Comparison of ENCODE assay signal across 1 cellular context in genomic region chr22:37632174-37633081, GRCh38.
A peak's percentile ranks its signal among the peaks of the same experiment; 100 is the strongest.
TF ChIP-seq lines count a peak whose summit lies in the region.

No MANE protein-coding gene starts in this region.

TF ChIP-seq in HepG2, 621 proteins besides CTCF, POLR2A, EP300 and RAD21 (continues in another document):
- 0 out of 2 replicates have a peak, but pooled peaks have one; percentile 3 for TF ChIP-seq YEATS2 (CRISPR knock-in tag; IDR thresholded peaks at IDR 0.05; ENCODE audit: borderline replicate concordance)
- TF ChIP-seq, protein P1, sequence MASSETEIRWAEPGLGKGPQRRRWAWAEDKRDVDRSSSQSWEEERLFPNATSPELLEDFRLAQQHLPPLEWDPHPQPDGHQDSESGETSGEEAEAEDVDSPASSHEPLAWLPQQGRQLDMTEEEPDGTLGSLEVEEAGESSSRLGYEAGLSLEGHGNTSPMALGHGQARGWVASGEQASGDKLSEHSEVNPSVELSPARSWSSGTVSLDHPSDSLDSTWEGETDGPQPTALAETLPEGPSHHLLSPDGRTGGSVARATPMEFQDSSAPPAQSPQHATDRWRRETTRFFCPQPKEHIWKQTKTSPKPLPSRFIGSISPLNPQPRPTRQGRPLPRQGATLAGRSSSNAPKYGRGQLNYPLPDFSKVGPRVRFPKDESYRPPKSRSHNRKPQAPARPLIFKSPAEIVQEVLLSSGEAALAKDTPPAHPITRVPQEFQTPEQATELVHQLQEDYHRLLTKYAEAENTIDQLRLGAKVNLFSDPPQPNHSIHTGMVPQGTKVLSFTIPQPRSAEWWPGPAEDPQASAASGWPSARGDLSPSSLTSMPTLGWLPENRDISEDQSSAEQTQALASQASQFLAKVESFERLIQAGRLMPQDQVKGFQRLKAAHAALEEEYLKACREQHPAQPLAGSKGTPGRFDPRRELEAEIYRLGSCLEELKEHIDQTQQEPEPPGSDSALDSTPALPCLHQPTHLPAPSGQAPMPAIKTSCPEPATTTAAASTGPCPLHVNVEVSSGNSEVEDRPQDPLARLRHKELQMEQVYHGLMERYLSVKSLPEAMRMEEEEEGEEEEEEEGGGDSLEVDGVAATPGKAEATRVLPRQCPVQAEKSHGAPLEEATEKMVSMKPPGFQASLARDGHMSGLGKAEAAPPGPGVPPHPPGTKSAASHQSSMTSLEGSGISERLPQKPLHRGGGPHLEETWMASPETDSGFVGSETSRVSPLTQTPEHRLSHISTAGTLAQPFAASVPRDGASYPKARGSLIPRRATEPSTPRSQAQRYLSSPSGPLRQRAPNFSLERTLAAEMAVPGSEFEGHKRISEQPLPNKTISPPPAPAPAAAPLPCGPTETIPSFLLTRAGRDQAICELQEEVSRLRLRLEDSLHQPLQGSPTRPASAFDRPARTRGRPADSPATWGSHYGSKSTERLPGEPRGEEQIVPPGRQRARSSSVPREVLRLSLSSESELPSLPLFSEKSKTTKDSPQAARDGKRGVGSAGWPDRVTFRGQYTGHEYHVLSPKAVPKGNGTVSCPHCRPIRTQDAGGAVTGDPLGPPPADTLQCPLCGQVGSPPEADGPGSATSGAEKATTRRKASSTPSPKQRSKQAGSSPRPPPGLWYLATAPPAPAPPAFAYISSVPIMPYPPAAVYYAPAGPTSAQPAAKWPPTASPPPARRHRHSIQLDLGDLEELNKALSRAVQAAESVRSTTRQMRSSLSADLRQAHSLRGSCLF (CRISPR knock-in tag; IDR thresholded peaks at IDR 0.05; ENCODE audit: borderline replicate concordance): no peak
- peak; percentile 3; the same call in 1 of the 2 replicates for TF ChIP-seq ZNF687 (CRISPR knock-in tag; IDR thresholded peaks at IDR 0.05)
- TF ChIP-seq MLLT10 (CRISPR knock-in tag; IDR thresholded peaks at IDR 0.05): no peak
- TF ChIP-seq ZNF790 (CRISPR knock-in tag; IDR thresholded peaks at IDR 0.05; ENCODE audit: borderline replicate concordance): no peak
- TF ChIP-seq U2AF2 (IDR thresholded peaks at IDR 0.05; ENCODE audit: low read depth, low read length): 0 out of 2 replicates have a peak, but pooled peaks have one; percentile 18
- 0 out of 2 replicates have a peak, but pooled peaks have one; percentile 35 for TF ChIP-seq MTF2 (CRISPR knock-in tag; IDR thresholded peaks at IDR 0.05; ENCODE audit: borderline replicate concordance)
- peak; percentile 59; the same call in 1 of the 2 replicates for TF ChIP-seq NRL (CRISPR knock-in tag; IDR thresholded peaks at IDR 0.05; ENCODE audit: borderline replicate concordance)
- peak; percentile 6; the same call in 1 of the 2 replicates for TF ChIP-seq MLX (CRISPR knock-in tag; IDR thresholded peaks at IDR 0.05)
- TF ChIP-seq, protein P2, sequence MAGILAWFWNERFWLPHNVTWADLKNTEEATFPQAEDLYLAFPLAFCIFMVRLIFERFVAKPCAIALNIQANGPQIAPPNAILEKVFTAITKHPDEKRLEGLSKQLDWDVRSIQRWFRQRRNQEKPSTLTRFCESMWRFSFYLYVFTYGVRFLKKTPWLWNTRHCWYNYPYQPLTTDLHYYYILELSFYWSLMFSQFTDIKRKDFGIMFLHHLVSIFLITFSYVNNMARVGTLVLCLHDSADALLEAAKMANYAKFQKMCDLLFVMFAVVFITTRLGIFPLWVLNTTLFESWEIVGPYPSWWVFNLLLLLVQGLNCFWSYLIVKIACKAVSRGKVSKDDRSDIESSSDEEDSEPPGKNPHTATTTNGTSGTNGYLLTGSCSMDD (CRISPR knock-in tag; IDR thresholded peaks at IDR 0.05): no peak
- no peak for TF ChIP-seq IKZF4 (CRISPR knock-in tag; IDR thresholded peaks at IDR 0.05; ENCODE audit: borderline replicate concordance, low read depth, not compliant biosample characterization)
- TF ChIP-seq ZNF564 (CRISPR knock-in tag; IDR thresholded peaks at IDR 0.05): no peak
- TF ChIP-seq AGO1 (IDR thresholded peaks at IDR 0.05; ENCODE audit: low read depth, low read length, poor library complexity, severe bottlenecking): peak; percentile 8
- TF ChIP-seq ATF7 (IDR thresholded peaks at IDR 0.05): no peak
- TF ChIP-seq ATF7 (CRISPR knock-in tag; IDR thresholded peaks at IDR 0.05): no peak
- TF ChIP-seq U2AF1 (optimal IDR thresholded peaks at IDR 0.05; ENCODE audit: low read depth, low read length): peak; percentile 12
- TF ChIP-seq GLI4 (CRISPR knock-in tag; IDR thresholded peaks at IDR 0.05; ENCODE audit: borderline replicate concordance): no peak
- no peak for TF ChIP-seq MXI1 (IDR thresholded peaks at IDR 0.05; ENCODE audit: borderline replicate concordance, low read depth, low read length)
- no peak for TF ChIP-seq ZNF720 (CRISPR knock-in tag; IDR thresholded peaks at IDR 0.05)
- no peak for TF ChIP-seq ZMAT3 (CRISPR knock-in tag; conservative IDR thresholded peaks at IDR 0.05)
- TF ChIP-seq, protein P3, sequence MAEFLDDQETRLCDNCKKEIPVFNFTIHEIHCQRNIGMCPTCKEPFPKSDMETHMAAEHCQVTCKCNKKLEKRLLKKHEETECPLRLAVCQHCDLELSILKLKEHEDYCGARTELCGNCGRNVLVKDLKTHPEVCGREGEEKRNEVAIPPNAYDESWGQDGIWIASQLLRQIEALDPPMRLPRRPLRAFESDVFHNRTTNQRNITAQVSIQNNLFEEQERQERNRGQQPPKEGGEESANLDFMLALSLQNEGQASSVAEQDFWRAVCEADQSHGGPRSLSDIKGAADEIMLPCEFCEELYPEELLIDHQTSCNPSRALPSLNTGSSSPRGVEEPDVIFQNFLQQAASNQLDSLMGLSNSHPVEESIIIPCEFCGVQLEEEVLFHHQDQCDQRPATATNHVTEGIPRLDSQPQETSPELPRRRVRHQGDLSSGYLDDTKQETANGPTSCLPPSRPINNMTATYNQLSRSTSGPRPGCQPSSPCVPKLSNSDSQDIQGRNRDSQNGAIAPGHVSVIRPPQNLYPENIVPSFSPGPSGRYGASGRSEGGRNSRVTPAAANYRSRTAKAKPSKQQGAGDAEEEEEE (CRISPR knock-in tag; IDR thresholded peaks at IDR 0.05; ENCODE audit: borderline replicate concordance): no peak
- TF ChIP-seq TBX3 (IDR thresholded peaks at IDR 0.05; ENCODE audit: borderline replicate concordance): no peak; the same call in 1 of the 2 replicates
- TF ChIP-seq NFATC3 (CRISPR knock-in tag; IDR thresholded peaks at IDR 0.05): no peak
- TF ChIP-seq TRIM24 (CRISPR knock-in tag; IDR thresholded peaks at IDR 0.05): no peak
- TF ChIP-seq ZNF616 (CRISPR knock-in tag; IDR thresholded peaks at IDR 0.05; ENCODE audit: low read depth): no peak
- no peak for TF ChIP-seq HOMEZ (CRISPR knock-in tag; IDR thresholded peaks at IDR 0.05; ENCODE audit: low read depth)
- TF ChIP-seq HNRNPUL1 (IDR thresholded peaks at IDR 0.05; ENCODE audit: low read depth, low read length): no peak
- TF ChIP-seq AGO2 (optimal IDR thresholded peaks at IDR 0.05; ENCODE audit: low read depth, low read length): peak; percentile 23
- TF ChIP-seq ZNF652 (CRISPR knock-in tag; IDR thresholded peaks at IDR 0.05; ENCODE audit: borderline replicate concordance, low read depth): peak; percentile 73
- no peak for TF ChIP-seq SOX6 (IDR thresholded peaks at IDR 0.05)
- TF ChIP-seq SOX6 (CRISPR knock-in tag; IDR thresholded peaks at IDR 0.05): 0 out of 2 replicates have a peak, but pooled peaks have one; percentile 12
- no peak for TF ChIP-seq JUND (CRISPR knock-in tag; IDR thresholded peaks at IDR 0.05)
- 0 out of 2 replicates have a peak, but pooled peaks have one; percentile 10 for TF ChIP-seq ZSCAN21 (CRISPR knock-in tag; IDR thresholded peaks at IDR 0.05; ENCODE audit: borderline replicate concordance)
- TF ChIP-seq SUZ12 (IDR thresholded peaks at IDR 0.05; ENCODE audit: low read depth, low read length): no peak
- TF ChIP-seq, protein P4, sequence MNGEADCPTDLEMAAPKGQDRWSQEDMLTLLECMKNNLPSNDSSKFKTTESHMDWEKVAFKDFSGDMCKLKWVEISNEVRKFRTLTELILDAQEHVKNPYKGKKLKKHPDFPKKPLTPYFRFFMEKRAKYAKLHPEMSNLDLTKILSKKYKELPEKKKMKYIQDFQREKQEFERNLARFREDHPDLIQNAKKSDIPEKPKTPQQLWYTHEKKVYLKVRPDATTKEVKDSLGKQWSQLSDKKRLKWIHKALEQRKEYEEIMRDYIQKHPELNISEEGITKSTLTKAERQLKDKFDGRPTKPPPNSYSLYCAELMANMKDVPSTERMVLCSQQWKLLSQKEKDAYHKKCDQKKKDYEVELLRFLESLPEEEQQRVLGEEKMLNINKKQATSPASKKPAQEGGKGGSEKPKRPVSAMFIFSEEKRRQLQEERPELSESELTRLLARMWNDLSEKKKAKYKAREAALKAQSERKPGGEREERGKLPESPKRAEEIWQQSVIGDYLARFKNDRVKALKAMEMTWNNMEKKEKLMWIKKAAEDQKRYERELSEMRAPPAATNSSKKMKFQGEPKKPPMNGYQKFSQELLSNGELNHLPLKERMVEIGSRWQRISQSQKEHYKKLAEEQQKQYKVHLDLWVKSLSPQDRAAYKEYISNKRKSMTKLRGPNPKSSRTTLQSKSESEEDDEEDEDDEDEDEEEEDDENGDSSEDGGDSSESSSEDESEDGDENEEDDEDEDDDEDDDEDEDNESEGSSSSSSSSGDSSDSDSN (CRISPR knock-in tag; IDR thresholded peaks at IDR 0.05): no peak
- no peak for TF ChIP-seq TFDP2 (CRISPR knock-in tag; IDR thresholded peaks at IDR 0.05)
- TF ChIP-seq ZZZ3 (CRISPR knock-in tag; IDR thresholded peaks at IDR 0.05; ENCODE audit: borderline replicate concordance): no peak
- TF ChIP-seq ZNF180 (CRISPR knock-in tag; IDR thresholded peaks at IDR 0.05; ENCODE audit: borderline replicate concordance, low read depth): no peak
- TF ChIP-seq ZNF414 (CRISPR knock-in tag; IDR thresholded peaks at IDR 0.05): 0 out of 2 replicates have a peak, but pooled peaks have one; percentile 55
- TF ChIP-seq EEA1 (CRISPR knock-in tag; IDR thresholded peaks at IDR 0.05; ENCODE audit: borderline replicate concordance): no peak
- peak; percentile 71 for TF ChIP-seq ZSCAN25 (CRISPR knock-in tag; IDR thresholded peaks at IDR 0.05)
- no peak for TF ChIP-seq HOXD1 (CRISPR knock-in tag; IDR thresholded peaks at IDR 0.05)
- no peak for TF ChIP-seq ZBTB3 (CRISPR knock-in tag; IDR thresholded peaks at IDR 0.05; ENCODE audit: borderline replicate concordance, low read depth)
- TF ChIP-seq BORCS8-MEF2B (CRISPR knock-in tag; IDR thresholded peaks at IDR 0.05): 0 out of 2 replicates have a peak, but pooled peaks have one; percentile 25
- TF ChIP-seq RORA (CRISPR knock-in tag; IDR thresholded peaks at IDR 0.05): no peak
- 0 out of 2 replicates have a peak, but pooled peaks have one; percentile 12 for TF ChIP-seq ZNF501 (CRISPR knock-in tag; IDR thresholded peaks at IDR 0.05)
- no peak for TF ChIP-seq NKX3-1 (CRISPR knock-in tag; IDR thresholded peaks at IDR 0.05)
- 0 out of 2 replicates have a peak, but pooled peaks have one; percentile 2 for TF ChIP-seq ZNF333 (CRISPR knock-in tag; IDR thresholded peaks at IDR 0.05; ENCODE audit: borderline replicate concordance)
